Comparison of ENCODE assay signal across 18 cellular contexts in genomic region chr12:45622210-45622937, GRCh38.
"Had no signal": no experiment of that assay in that cellular context is flagged by ENCODE, and none has a peak within 500 bp of the region (broad histone marks: within the 10 kb centered on the region; RNA-seq: fewer than 3 reads in every experiment).

No MANE protein-coding gene starts in this region.

- H3K4me1 ChIP-seq: body of pancreas, psoas muscle had no signal

- H3K9me3 ChIP-seq: body of pancreas, psoas muscle had no signal

- DNase-seq: activated B cell treated with CpG ODN at 0.5 μM for 24 hours; activated CD4-positive, alpha-beta T cell treated with anti-CD3 and anti-CD28 coated beads, Interleukin-2, amount 10 ng/mL, durations not matched to agents 24 days and 14 days; activated CD8-positive, alpha-beta memory T cell treated with anti-CD3 and anti-CD28 coated beads for 24 hours; activated naive CD4-positive, alpha-beta T cell treated with anti-CD3 and anti-CD28 coated beads, Interleukin-2, amount 10 ng/mL, durations not matched to agents 7 days and 5 days; activated T-cell treated with anti-CD3 and anti-CD28 coated beads for 4 hours; body of pancreas; cerebellar nuclear complex; effector memory CD8-positive, alpha-beta T cell; erythroblast; hypothalamus; kidney glomerular epithelial cell; naive thymus-derived CD4-positive, alpha-beta T cell; occipital lobe; psoas muscle; stimulated activated CD4-positive, alpha-beta T cell treated with anti-CD3 and anti-CD28 coated beads, Interleukin-2, amount 100 ng/mL, for 48 hours; stimulated activated naive CD4-positive, alpha-beta T cell treated with Interleukin-2 at 50 U/mL for 16 hours; trophoblast cell had no signal

- ATAC-seq: activated T-helper 17 cell treated with anti-CD3 and anti-CD28 coated beads, Interleukin-2, amount 50 U/mL, for 72 hours; body of pancreas; effector memory CD8-positive, alpha-beta T cell; naive thymus-derived CD4-positive, alpha-beta T cell; psoas muscle had no signal

- H3K27ac ChIP-seq: body of pancreas, psoas muscle had no signal

- H3K4me3 ChIP-seq: body of pancreas, psoas muscle had no signal

- H3K27me3 ChIP-seq: body of pancreas had no signal
